Comparison of ENCODE assay signal across 12 cellular contexts in the genomic region with DNA sequence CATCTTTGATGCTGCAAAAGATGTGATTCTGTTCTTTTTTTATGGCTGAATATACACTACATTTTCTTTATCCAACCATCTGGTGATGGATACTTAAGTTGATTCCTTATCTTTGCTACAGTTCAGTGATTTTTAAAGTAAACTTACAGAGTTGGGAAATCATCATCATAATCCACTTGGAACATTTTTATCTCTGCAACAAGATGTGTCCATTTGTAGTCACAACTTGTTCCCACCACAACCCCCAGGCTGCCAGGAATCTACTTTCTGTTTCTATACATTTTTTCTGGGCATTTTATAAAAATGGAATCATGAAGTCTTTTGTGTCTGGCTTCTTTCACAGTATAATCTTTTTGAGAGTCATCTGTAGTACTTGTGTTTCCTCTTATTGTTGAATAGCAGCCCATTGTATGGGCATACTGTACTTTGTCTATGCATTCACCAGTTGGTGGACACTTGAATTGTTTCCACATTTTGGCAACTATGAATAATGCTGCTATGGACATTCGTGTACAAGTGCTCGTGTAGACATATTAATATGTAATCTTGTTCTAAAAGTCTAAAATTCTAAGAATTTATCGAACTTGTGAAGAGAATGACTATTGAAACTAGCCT.
"Had no signal": no experiment of that assay in that cellular context is flagged by ENCODE, and none has a peak within 500 bp of the region (broad histone marks: within the 10 kb centered on the region; RNA-seq: fewer than 3 reads in every experiment).

No MANE protein-coding gene starts in this region.

- H3K27me3 Mint-ChIP-seq: activated naive CD4-positive, alpha-beta T cell treated with anti-CD3 and anti-CD28 coated beads, Interleukin-2, amount 10 ng/mL, durations not matched to agents 7 days and 5 days had no signal

- H2AFZ ChIP-seq: parathyroid adenoma had no signal

- ATAC-seq: stimulated activated effector memory CD8-positive, alpha-beta T cell treated with anti-CD3 and anti-CD28 coated beads, Interleukin-12 subunit alpha, Interleukin-12 subunit beta, amount 100 ng/mL, for 72 hours had no signal

- H3K27ac Mint-ChIP-seq: activated naive CD4-positive, alpha-beta T cell treated with anti-CD3 and anti-CD28 coated beads, Interleukin-2, amount 10 ng/mL, durations not matched to agents 7 days and 5 days; immature natural killer cell; stimulated activated effector memory CD8-positive, alpha-beta T cell treated with anti-CD3 and anti-CD28 coated beads, Interleukin-12 subunit alpha, Interleukin-12 subunit beta, amount 100 ng/mL, for 72 hours had no signal

- H3K27ac ChIP-seq: parathyroid adenoma, uterus, VCaP had no signal

- DNase-seq: activated CD4-positive, alpha-beta T cell treated with anti-CD3 and anti-CD28 coated beads, Interleukin-2, amount 50 U/mL, for 48 hours; activated naive CD4-positive, alpha-beta T cell treated with anti-CD3 and anti-CD28 coated beads, Interleukin-2, amount 10 ng/mL, durations not matched to agents 7 days and 5 days; cerebellar nuclear complex; immature natural killer cell; left cardiac atrium; naive B cell; tibial artery; uterus had no signal

- H3K9ac ChIP-seq: parathyroid adenoma had no signal

- H3K36me3 ChIP-seq: tibial artery, uterus had no signal

- H3K4me1 Mint-ChIP-seq: activated naive CD4-positive, alpha-beta T cell treated with anti-CD3 and anti-CD28 coated beads, Interleukin-2, amount 10 ng/mL, durations not matched to agents 7 days and 5 days; immature natural killer cell; stimulated activated effector memory CD8-positive, alpha-beta T cell treated with anti-CD3 and anti-CD28 coated beads, Interleukin-12 subunit alpha, Interleukin-12 subunit beta, amount 100 ng/mL, for 72 hours had no signal

- H3K4me3 ChIP-seq: lung, tibial artery, uterus had no signal

- H3K4me3 Mint-ChIP-seq: activated naive CD4-positive, alpha-beta T cell treated with anti-CD3 and anti-CD28 coated beads, Interleukin-2, amount 10 ng/mL, durations not matched to agents 7 days and 5 days; immature natural killer cell; naive B cell; stimulated activated effector memory CD8-positive, alpha-beta T cell treated with anti-CD3 and anti-CD28 coated beads, Interleukin-12 subunit alpha, Interleukin-12 subunit beta, amount 100 ng/mL, for 72 hours had no signal

- H3K36me3 Mint-ChIP-seq: activated naive CD4-positive, alpha-beta T cell treated with anti-CD3 and anti-CD28 coated beads, Interleukin-2, amount 10 ng/mL, durations not matched to agents 7 days and 5 days; stimulated activated effector memory CD8-positive, alpha-beta T cell treated with anti-CD3 and anti-CD28 coated beads, Interleukin-12 subunit alpha, Interleukin-12 subunit beta, amount 100 ng/mL, for 72 hours had no signal

- H3K9me3 ChIP-seq: tibial artery, uterus had no signal

- H3K79me2 ChIP-seq: parathyroid adenoma had no signal

- H3K27me3 ChIP-seq: tibial artery, uterus had no signal

- H3K4me1 ChIP-seq: parathyroid adenoma had no signal
